Comparison of ENCODE assay signal across 4 cellular contexts in genomic region chr12:14736441-14736840, GRCh38. TPM values are rescaled to one million over a fixed set of nuclear protein-coding genes. Genes with fewer than 3 reads are reported as not detected.
"Had no signal": no experiment of that assay in that cellular context is flagged by ENCODE, and none has a peak within 500 bp of the region (broad histone marks: within the 10 kb centered on the region; RNA-seq: fewer than 3 reads in every experiment).

No MANE protein-coding gene starts in this region.

RNA-seq across cellular contexts. Expression of gene GUCY2C, which starts 40.0 kb away (rescaled TPM):
- total RNA-seq: LHCN-M2, M059J, MCF 10A, NCI-H460 had no signal
